Comparison of ENCODE assay signal across 21 cellular contexts in the genomic region with DNA sequence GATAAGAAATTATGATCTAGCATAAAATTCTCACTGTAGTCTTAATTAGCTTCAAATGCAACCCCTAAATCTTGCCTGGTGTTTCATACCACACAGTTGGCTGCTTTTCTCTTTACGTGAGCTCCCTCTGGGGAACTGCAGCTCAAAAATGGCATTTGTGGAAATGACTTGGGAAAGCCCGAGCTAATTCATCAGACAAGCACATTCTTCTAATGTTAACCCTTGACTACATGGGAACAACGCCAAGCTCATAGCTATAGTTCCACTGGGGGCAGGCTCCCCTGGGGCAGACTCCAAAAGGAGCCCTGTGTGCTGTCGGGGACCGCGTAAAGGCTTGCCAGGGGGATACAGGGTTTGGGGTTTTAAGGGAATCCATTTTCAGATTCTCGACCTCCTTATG.
A peak's percentile ranks its signal among the peaks of the same experiment; 100 is the strongest.
DNase-seq lines count a peak whose midpoint lies in the region; ATAC-seq and TF ChIP-seq lines count a peak whose summit lies in the region.
"Had no signal": no experiment of that assay in that cellular context is flagged by ENCODE, and none has a peak within 500 bp of the region (broad histone marks: within the 10 kb centered on the region; RNA-seq: fewer than 3 reads in every experiment).

No MANE protein-coding gene starts in this region.

- peak; percentile 30 for ATAC-seq in body of pancreas
- ATAC-seq in GM18505 (IDR thresholded peaks at IDR 0.05; ENCODE audit: unreplicated experiment), result no peak
- no peak for ATAC-seq in GM21381 (IDR thresholded peaks at IDR 0.05; ENCODE audit: unreplicated experiment)
- ATAC-seq in HG02973 (IDR thresholded peaks at IDR 0.05; ENCODE audit: unreplicated experiment), result no peak
- ATAC-seq: left ventricle myocardium superior, Panc1 had no signal

- H3K4me1 ChIP-seq in Loucy (ENCODE audit: insufficient read depth, low read length, poor library complexity, severe bottlenecking) (no peaks in the 10 kb centered on the region), body of pancreas (peaks cover 24% of the 10 kb centered on the region)
- H3K4me1 ChIP-seq: Caco-2 had no signal

- H3K9ac ChIP-seq in Loucy (ENCODE audit: low read depth, low read length, poor library complexity, severe bottlenecking), result no peak overlapping the region
- H3K9ac ChIP-seq: GM23248 had no signal

- 63 to 71% methylated on average over 7 of the region's 7 CpGs for WGBS in body of pancreas, 2 donors

- intact Hi-C loops in body of pancreas (cut with DNase I), result no loop called here

- no peak overlapping the region for H3K4me2 ChIP-seq in Loucy (ENCODE audit: low read depth, low read length, poor library complexity, severe bottlenecking)

- peak overlapping the region in 3 of 4 donors; percentile 47 to 61 (median 48) for H3K27ac ChIP-seq in body of pancreas
- H3K27ac ChIP-seq: GM23248, ovary had no signal

- 0 out of 2 replicates have a peak, but pooled peaks have one; percentile 13 for TF ChIP-seq CTCF in Loucy (conservative IDR thresholded peaks at IDR 0.05; ENCODE audit: low read length)
- peak in 1 of 7 experiments; percentile 18 for TF ChIP-seq CTCF in body of pancreas (IDR thresholded peaks at IDR 0.05)

- H3K4me3 ChIP-seq in Loucy (ENCODE audit: low read length, poor library complexity, severe bottlenecking) (no peak overlapping the region), body of pancreas (no peak overlapping the region)
- H3K4me3 ChIP-seq: GM23248, ovary had no signal

- DNase-seq in AG08396 (ENCODE audit: low spot score), result peak; percentile 20
- DNase-seq in body of pancreas, result peak in 1 of 4 donors; percentile 33
- DNase-seq in left kidney (ENCODE audit: low read depth, low spot score), result peak; percentile 58
- DNase-seq in AG20443 (ENCODE audit: low spot score), result no peak
- DNase-seq: activated CD4-positive, alpha-beta memory T cell treated with anti-CD3 and anti-CD28 coated beads, Interleukin-2, amount 10 ng/mL, durations not matched to agents 7 days and 5 days; activated naive CD8-positive, alpha-beta T cell treated with anti-CD3 and anti-CD28 coated beads, Interleukin-2, amount 10 ng/mL, durations not matched to agents 7 days and 5 days; activated T-cell treated with anti-CD3 and anti-CD28 coated beads, Interleukin-2, amount 50 U/mL, for 48 hours; Caco-2; GF-D8; GM23248; left ventricle myocardium superior; NCI-H1092; NCI-H2081; NCI-H526 treated with DMSO at 0.1 percent for 48 hours; ovary; stimulated activated CD4-positive, alpha-beta T cell treated with anti-CD3 and anti-CD28 coated beads, Interleukin-4, amount 100 ng/mL, for 1 hour had no signal

- TF ChIP-seq POLR2A in body of pancreas (IDR thresholded peaks at IDR 0.05) (no peak), GM18505 (IDR thresholded peaks at IDR 0.05; ENCODE audit: borderline replicate concordance, extremely low read depth, insufficient read depth, insufficient read length) (no peak)

- H3K36me3 ChIP-seq in Loucy (ENCODE audit: insufficient read depth, low read length), result no peaks in the 10 kb centered on the region
- H3K36me3 ChIP-seq in body of pancreas (replicated peaks in 1 of 2; ENCODE audit: insufficient read depth in 1 of 2, low read depth in 2 of 2), result no peaks in the 10 kb centered on the region
- H3K36me3 ChIP-seq: ovary had no signal

- H2AFZ ChIP-seq in Loucy (ENCODE audit: low read length), result no peak overlapping the region
- H2AFZ ChIP-seq: GM23248 had no signal

- no peaks in the 10 kb centered on the region for H3F3A ChIP-seq in Loucy (ENCODE audit: low read depth)

- no peaks in the 10 kb centered on the region for H3K9me2 ChIP-seq in Loucy (replicated peaks; ENCODE audit: low read depth, low read length)

- H3K27me3 ChIP-seq in Loucy (ENCODE audit: insufficient read depth, low read length, poor library complexity, severe bottlenecking) (no peaks in the 10 kb centered on the region), body of pancreas (no peaks in the 10 kb centered on the region)
- H3K27me3 ChIP-seq: ovary had no signal

- H4K20me1 ChIP-seq in Loucy (ENCODE audit: insufficient read depth, low read length, poor library complexity, severe bottlenecking), result no peaks in the 10 kb centered on the region

- H3K79me2 ChIP-seq in Loucy (ENCODE audit: insufficient read depth, low read length), result no peaks in the 10 kb centered on the region

- no peaks in the 10 kb centered on the region for H3K9me3 ChIP-seq in Loucy (ENCODE audit: insufficient read depth, low read depth, low read length)
- H3K9me3 ChIP-seq in body of pancreas, result no peaks in the 10 kb centered on the region
- H3K9me3 ChIP-seq: ovary had no signal
